8 cellular contexts compared by ENCODE assay signal in genomic region chr6:100880901-100881706, GRCh38. TPM values are rescaled to one million over a fixed set of nuclear protein-coding genes. Genes with fewer than 3 reads are reported as not detected.
A peak's percentile ranks its signal among the peaks of the same experiment; 100 is the strongest.
DNase-seq lines count a peak whose midpoint lies in the region; ATAC-seq lines count a peak whose summit lies in the region.

TSS of gene ASCC3 (minus strand) at chr6:100881329. CDS start at chr6:100867997, 13,332 bp downstream.

- ATAC-seq in GM19025 (IDR thresholded peaks at IDR 0.05; ENCODE audit: low read depth, unreplicated experiment): peak; percentile 98
- ATAC-seq in HG03280 (IDR thresholded peaks at IDR 0.05; ENCODE audit: unreplicated experiment): peak; percentile 98

- peak; percentile 97 for DNase-seq in AG20443 (ENCODE audit: low spot score)
- peak; percentile 90 for DNase-seq in NCI-H345 (lab: John Stamatoyannopoulos, UW)
- DNase-seq in activated CD4-positive, CD25-positive, alpha-beta regulatory T cell treated with anti-CD3 and anti-CD28 coated beads, Interleukin-2, amount 50 U/mL, for 72 hours: peak; percentile 93
- peak; percentile 87 for DNase-seq in cerebellum (ENCODE audit: low spot score)
- peak; percentile 85 for DNase-seq in kidney glomerular epithelial cell (lab: John Stamatoyannopoulos, UW)
- peak; percentile 87 to 93 for DNase-seq in stimulated activated CD4-positive, alpha-beta T cell treated with anti-CD3 and anti-CD28 coated beads, Interleukin-15, amount 100 ng/mL, for 48 hours (ENCODE audit: low read depth in 2 of 2)

RNA-seq across cellular contexts. Expression of gene ASCC3, which starts in this region (rescaled TPM):
- 41.6 TPM for total RNA-seq in cerebellum

Comparison
In these comparisons a context has a peak if more than half of its experiments do, and no peak if none do; other contexts are left out.
1. Peak in every context shown above with its lines: DNase-seq and ATAC-seq.